In the genomic region with DNA sequence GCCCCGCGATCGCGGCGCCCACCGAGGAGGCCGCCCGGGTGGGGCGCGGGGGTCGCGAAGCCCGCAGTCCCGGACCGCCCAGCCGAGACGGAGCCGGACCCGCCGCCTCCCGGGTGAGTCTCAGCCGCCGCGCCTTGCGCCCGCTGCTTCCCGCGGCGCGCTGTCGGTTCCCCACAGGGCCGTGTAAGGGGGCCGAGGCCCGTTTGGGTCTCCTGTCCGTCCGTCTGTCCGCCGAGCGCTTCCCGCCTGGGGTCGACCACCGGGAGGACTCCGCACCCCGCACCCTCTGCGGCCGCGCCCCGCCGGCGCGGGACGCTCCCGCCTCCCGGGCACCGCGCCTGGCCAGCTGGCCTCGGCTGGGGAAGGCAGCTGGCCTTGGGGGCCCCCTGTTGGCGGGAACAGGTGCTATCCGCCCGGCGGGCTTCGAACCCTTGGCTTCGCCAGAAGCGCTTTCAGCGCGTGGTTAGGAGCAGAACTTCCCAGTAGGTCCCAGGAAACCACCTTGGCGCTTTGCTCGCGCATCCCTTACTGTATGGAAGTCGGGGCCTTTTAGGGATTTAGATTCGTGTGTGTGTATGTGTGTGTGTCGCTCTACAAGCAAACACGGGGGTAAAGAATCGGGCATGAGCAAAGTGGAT, we compare ENCODE assay signal across 8 cellular contexts. TPM values are rescaled to one million over a fixed set of nuclear protein-coding genes. Genes with fewer than 3 reads are reported as not detected.
DNase-seq lines count a peak whose midpoint lies in the region; ATAC-seq and TF ChIP-seq lines count a peak whose summit lies in the region.

No MANE protein-coding gene starts in this region.

- H3K4me2 ChIP-seq in trophoblast cell (ENCODE audit: low read length): peak overlapping the region; percentile 90

- peaks cover 12% of the 10 kb centered on the region for H3K79me1 ChIP-seq in trophoblast cell (ENCODE audit: low read length)

- peaks cover 27% of the 10 kb centered on the region for H3K4me1 Mint-ChIP-seq in activated naive CD8-positive, alpha-beta T cell treated with anti-CD3 and anti-CD28 coated beads, Interleukin-2, amount 50 U/mL, for 24 hours

- H4K8ac ChIP-seq in trophoblast cell (ENCODE audit: low read depth, low read length): peak overlapping the region; percentile 69

- no peaks in the 10 kb centered on the region for H3K36me3 ChIP-seq in heart right ventricle
- no peaks in the 10 kb centered on the region for H3K36me3 ChIP-seq in trophoblast cell (ENCODE audit: control insufficient read depth in 1 of 2, insufficient read depth in 2 of 2, low read length in 2 of 2)

- intact Hi-C loops in heart right ventricle (cut with DNase I): loop anchor here (1.0 to 10.0 kb wide), 7 partner anchors 58 to 151 kb away; no protein-coding TSS in a partner anchor

- peak overlapping the region; percentile 71 for H4K91ac ChIP-seq in trophoblast cell (ENCODE audit: low read depth, low read length)

- H2BK5ac ChIP-seq in trophoblast cell (ENCODE audit: low read depth, low read length, poor library complexity): peak overlapping the region; percentile 52

- peak overlapping the region; percentile 39 for H3K4ac ChIP-seq in trophoblast cell (ENCODE audit: low read depth, low read length)

- ATAC-seq in activated naive CD8-positive, alpha-beta T cell treated with anti-CD3 and anti-CD28 coated beads, Interleukin-2, amount 50 U/mL, for 24 hours: no peak
- peak; percentile 41 to 58 (median 52) for ATAC-seq in heart right ventricle
- ATAC-seq in HG02981 (IDR thresholded peaks at IDR 0.05; ENCODE audit: unreplicated experiment): no peak

- peak overlapping the region; percentile 61 to 91 (median 66) for H3K4me3 ChIP-seq in heart right ventricle
- H3K4me3 ChIP-seq in trophoblast cell (ENCODE audit: low read depth, low read length): peak overlapping the region; percentile 78

- H2BK120ac ChIP-seq in trophoblast cell (ENCODE audit: insufficient read depth, low read length, poor library complexity): peak overlapping the region; percentile 47

- peak overlapping the region; percentile 38 for H3K4me3 Mint-ChIP-seq in activated naive CD8-positive, alpha-beta T cell treated with anti-CD3 and anti-CD28 coated beads, Interleukin-2, amount 50 U/mL, for 24 hours

- H3K23ac ChIP-seq in trophoblast cell (ENCODE audit: low read length): no peak overlapping the region

- H3K18ac ChIP-seq in trophoblast cell (ENCODE audit: low read length): peak overlapping the region; percentile 75

- H3K27me3 ChIP-seq in heart right ventricle (peaks cover 0 to 35% (median 0%) of the 10 kb centered on the region in 7 donors), trophoblast cell (ENCODE audit: insufficient read depth, low read length) (no peaks in the 10 kb centered on the region)

- peak overlapping the region; percentile 39 for H2BK12ac ChIP-seq in trophoblast cell (ENCODE audit: low read length)

- H2AFZ ChIP-seq in trophoblast cell (ENCODE audit: insufficient read depth, low read length, poor library complexity): peak overlapping the region; percentile 62

- H3K14ac ChIP-seq in trophoblast cell (ENCODE audit: low read length): peak overlapping the region; percentile 63

- H4K12ac ChIP-seq in trophoblast cell (ENCODE audit: low read depth, low read length): peak overlapping the region; percentile 50

- DNase-seq in activated effector memory CD4-positive, alpha-beta T cell treated with anti-CD3 and anti-CD28 coated beads, Interleukin-2, amount 50 U/mL, for 16 hours: peak; percentile 68
- DNase-seq in activated effector memory CD4-positive, alpha-beta T cell treated with Interleukin-2 at 50 U/mL for 16 hours: no peak
- peak; percentile 23 for DNase-seq in NCI-H2227 treated with DMSO at 0.1 percent for 48 hours (lab: John Stamatoyannopoulos, UW)
- DNase-seq in activated naive CD8-positive, alpha-beta T cell treated with anti-CD3 and anti-CD28 coated beads, Interleukin-2, amount 50 U/mL, for 24 hours: peak; percentile 59
- peak; percentile 48 to 71 for DNase-seq in heart right ventricle
- peak; percentile 65 to 74 for DNase-seq in trophoblast cell
- no peak for DNase-seq in T-helper 9 cell

- H3K27me3 Mint-ChIP-seq in activated naive CD8-positive, alpha-beta T cell treated with anti-CD3 and anti-CD28 coated beads, Interleukin-2, amount 50 U/mL, for 24 hours: peaks cover 52% of the 10 kb centered on the region

- no peak overlapping the region for H3K27ac Mint-ChIP-seq in activated naive CD8-positive, alpha-beta T cell treated with anti-CD3 and anti-CD28 coated beads, Interleukin-2, amount 50 U/mL, for 24 hours

- H3K9me3 Mint-ChIP-seq in activated naive CD8-positive, alpha-beta T cell treated with anti-CD3 and anti-CD28 coated beads, Interleukin-2, amount 50 U/mL, for 24 hours: no peaks in the 10 kb centered on the region

- H3K27ac ChIP-seq in heart right ventricle (peak overlapping the region; percentile 40 to 88 (median 80)), trophoblast cell (ENCODE audit: low read depth, low read length) (no peak overlapping the region)

- H3K4me1 ChIP-seq in heart right ventricle (peaks cover 2 to 55% (median 20%) of the 10 kb centered on the region in 9 donors), trophoblast cell (ENCODE audit: control insufficient read depth in 1 of 2, insufficient read depth in 2 of 2, low read length in 2 of 2) (peaks cover 15 to 31% of the 10 kb centered on the region in 2 experiments)

- WGBS in heart right ventricle, 2 donors: 1% methylated on average over 69 to 74 of the region's 74 CpGs
- no CpG with 5 or more reads among the region's 74 CpGs for WGBS in trophoblast cell (ENCODE audit: extremely low coverage, insufficient coverage, insufficient read length)

- peak overlapping the region; percentile 37 for H3K9ac ChIP-seq in trophoblast cell (ENCODE audit: low read length)

- peaks cover 4% of the 10 kb centered on the region for H3K79me2 ChIP-seq in trophoblast cell (ENCODE audit: control insufficient read depth, insufficient read depth, low read length, poor library complexity)

- TF ChIP-seq CTCF in heart right ventricle (IDR thresholded peaks at IDR 0.05): peak; percentile 49 to 78 (median 72)

- no peaks in the 10 kb centered on the region for H3K9me3 ChIP-seq in heart right ventricle
- H3K9me3 ChIP-seq in trophoblast cell (ENCODE audit: insufficient read depth, low read depth, low read length): no peaks in the 10 kb centered on the region

- H3K36me3 Mint-ChIP-seq in activated naive CD8-positive, alpha-beta T cell treated with anti-CD3 and anti-CD28 coated beads, Interleukin-2, amount 50 U/mL, for 24 hours (ENCODE audit: low read depth): no peaks in the 10 kb centered on the region

- no peak overlapping the region for H2AK5ac ChIP-seq in trophoblast cell (ENCODE audit: low read length)

RNA-seq across cellular contexts. Expression of a gene that starts 0.4 kb away (rescaled TPM):
- total RNA-seq in heart right ventricle: 1 to 10 TPM; 2.0 to 9.5 (median 2.8) TPM
- 1 to 10 TPM; 3.8 to 3.9 TPM for polyA plus RNA-seq in heart right ventricle
- 17.2 and 18.7 TPM in 2 replicates for polyA plus RNA-seq in trophoblast cell (2013)

Comparison
In these comparisons a context has a peak if more than half of its experiments do, and no peak if none do; other contexts are left out.
1. DNase-seq: peak in activated effector memory CD4-positive, alpha-beta T cell treated with anti-CD3 and anti-CD28 coated beads, Interleukin-2, amount 50 U/mL, for 16 hours (single experiment), NCI-H2227 treated with DMSO at 0.1 percent for 48 hours (single experiment), activated naive CD8-positive, alpha-beta T cell treated with anti-CD3 and anti-CD28 coated beads, Interleukin-2, amount 50 U/mL, for 24 hours (single experiment), heart right ventricle (2 of 2) and trophoblast cell (2 of 2); none in activated effector memory CD4-positive, alpha-beta T cell treated with Interleukin-2 at 50 U/mL for 16 hours (single experiment) and T-helper 9 cell (single experiment).
2. ATAC-seq: peak in heart right ventricle (8 of 8); none in activated naive CD8-positive, alpha-beta T cell treated with anti-CD3 and anti-CD28 coated beads, Interleukin-2, amount 50 U/mL, for 24 hours (single experiment) and HG02981 (single experiment).